In genomic region chr6:18978330-18979128, GRCh38 we compare ENCODE assay signal across 12 cellular contexts.
DNase-seq lines count a peak whose midpoint lies in the region; ATAC-seq and TF ChIP-seq lines count a peak whose summit lies in the region.
"Had no signal": no experiment of that assay in that cellular context is flagged by ENCODE, and none has a peak within 500 bp of the region (broad histone marks: within the 10 kb centered on the region; RNA-seq: fewer than 3 reads in every experiment).

No MANE protein-coding gene starts in this region.

- ATAC-seq in right lobe of liver (peak; percentile 78 to 96 (median 84)), HG03135 (IDR thresholded peaks at IDR 0.05; ENCODE audit: unreplicated experiment) (no peak), HG03457 (IDR thresholded peaks at IDR 0.05; ENCODE audit: unreplicated experiment) (no peak), HG03432 (IDR thresholded peaks at IDR 0.05; ENCODE audit: unreplicated experiment) (no peak)

- intact Hi-C loops in right lobe of liver (cut with DNase I), result no loop called here
- intact Hi-C loops in stomach (cut with DNase I; ENCODE audit: low total_unique reads), result no loop called here

- H3K4me1 ChIP-seq in right lobe of liver (peaks cover 0 to 11% (median 3%) of the 10 kb centered on the region in 4 donors), stomach (peaks cover 0 to 8% (median 3%) of the 10 kb centered on the region in 4 donors)

- no peaks in the 10 kb centered on the region for H3K36me3 ChIP-seq in right lobe of liver
- no peaks in the 10 kb centered on the region for H3K36me3 ChIP-seq in stomach
- H3K36me3 ChIP-seq: BLaER1 treated with 17β-estradiol and CSF1 and Interleukin-3, amounts not matched to agents 10 nM and 100 nM had no signal

- H3K9me3 ChIP-seq in right lobe of liver (no peaks in the 10 kb centered on the region), stomach (no peaks in the 10 kb centered on the region)
- H3K9me3 ChIP-seq: BLaER1 treated with 17β-estradiol and CSF1 and Interleukin-3, amounts not matched to agents 10 nM and 100 nM had no signal

- H3K27me3 ChIP-seq in right lobe of liver (no peaks in the 10 kb centered on the region), stomach (no peaks in the 10 kb centered on the region)
- H3K27me3 ChIP-seq: BLaER1 treated with 17β-estradiol and CSF1 and Interleukin-3, amounts not matched to agents 10 nM and 100 nM had no signal

- no peak for TF ChIP-seq CTCF in chondrocyte (IDR thresholded peaks at IDR 0.05)
- TF ChIP-seq CTCF in right lobe of liver (IDR thresholded peaks at IDR 0.05), result no peak
- no peak for TF ChIP-seq CTCF in stomach (IDR thresholded peaks at IDR 0.05)

- H3K9me3 Mint-ChIP-seq in chondrocyte (ENCODE audit: low read depth), result no peaks in the 10 kb centered on the region

- no peaks in the 10 kb centered on the region for H3K27me3 Mint-ChIP-seq in chondrocyte (ENCODE audit: low read depth)
- H3K27me3 Mint-ChIP-seq: activated B cell treated with CpG ODN at 0.5 μM for 24 hours had no signal

- H3K4me3 Mint-ChIP-seq in chondrocyte (ENCODE audit: unreplicated experiment), result no peak overlapping the region
- H3K4me3 Mint-ChIP-seq: activated B cell treated with CpG ODN at 0.5 μM for 24 hours, neural crest cell had no signal

- peaks cover 27% of the 10 kb centered on the region for H3K4me1 Mint-ChIP-seq in chondrocyte (ENCODE audit: low read depth)
- H3K4me1 Mint-ChIP-seq: activated B cell treated with CpG ODN at 0.5 μM for 24 hours had no signal

- H3K27ac ChIP-seq in right lobe of liver (no peak overlapping the region), stomach (no peak overlapping the region)
- H3K27ac ChIP-seq: BLaER1 treated with 17β-estradiol and CSF1 and Interleukin-3, amounts not matched to agents 10 nM and 100 nM had no signal

- no peak for TF ChIP-seq EP300 in stomach (IDR thresholded peaks at IDR 0.05)

- TF ChIP-seq POLR2A in right lobe of liver (IDR thresholded peaks at IDR 0.05) (no peak), stomach (IDR thresholded peaks at IDR 0.05) (no peak)

- DNase-seq in Ammon's horn (ENCODE audit: low spot score) (peak; percentile 10), NCI-H1417 (lab: John Stamatoyannopoulos, UW) (peak; percentile 37 to 84 (median 44)), chondrocyte (ENCODE audit: low spot score) (no peak), right lobe of liver (no peak), stomach (no peak)
- DNase-seq: activated B cell treated with CpG ODN at 0.5 μM for 24 hours, foreskin fibroblast had no signal

- WGBS in right lobe of liver (ENCODE audit: insufficient coverage, low coverage, low lambda C conversion rate, missing lambda C conversion rate), result 30% methylated on average over 3 of the region's 3 CpGs
- 43 to 52% (median 51%) methylated on average over 3 of the region's 3 CpGs for WGBS in stomach, 5 donors

- H3K4me3 ChIP-seq in right lobe of liver (no peak overlapping the region), stomach (no peak overlapping the region)
- H3K4me3 ChIP-seq: BLaER1 treated with 17β-estradiol and CSF1 and Interleukin-3, amounts not matched to agents 10 nM and 100 nM had no signal

- peak overlapping the region; percentile 64 for H3K27ac Mint-ChIP-seq in chondrocyte (ENCODE audit: unreplicated experiment)
- H3K27ac Mint-ChIP-seq: activated B cell treated with CpG ODN at 0.5 μM for 24 hours had no signal

- no peaks in the 10 kb centered on the region for H3K36me3 Mint-ChIP-seq in chondrocyte (ENCODE audit: low read depth)

Comparison
In these comparisons a context has a peak if more than half of its experiments do, and no peak if none do; other contexts are left out.
1. DNase-seq: peak in Ammon's horn (single experiment) and NCI-H1417 (3 of 3); none in chondrocyte (single experiment), right lobe of liver (0 of 3) and stomach (single experiment).
2. ATAC-seq: peak in right lobe of liver (4 of 4); none in HG03135 (single experiment), HG03457 (single experiment) and HG03432 (single experiment).